8 cellular contexts compared by ENCODE assay signal in the genomic region with DNA sequence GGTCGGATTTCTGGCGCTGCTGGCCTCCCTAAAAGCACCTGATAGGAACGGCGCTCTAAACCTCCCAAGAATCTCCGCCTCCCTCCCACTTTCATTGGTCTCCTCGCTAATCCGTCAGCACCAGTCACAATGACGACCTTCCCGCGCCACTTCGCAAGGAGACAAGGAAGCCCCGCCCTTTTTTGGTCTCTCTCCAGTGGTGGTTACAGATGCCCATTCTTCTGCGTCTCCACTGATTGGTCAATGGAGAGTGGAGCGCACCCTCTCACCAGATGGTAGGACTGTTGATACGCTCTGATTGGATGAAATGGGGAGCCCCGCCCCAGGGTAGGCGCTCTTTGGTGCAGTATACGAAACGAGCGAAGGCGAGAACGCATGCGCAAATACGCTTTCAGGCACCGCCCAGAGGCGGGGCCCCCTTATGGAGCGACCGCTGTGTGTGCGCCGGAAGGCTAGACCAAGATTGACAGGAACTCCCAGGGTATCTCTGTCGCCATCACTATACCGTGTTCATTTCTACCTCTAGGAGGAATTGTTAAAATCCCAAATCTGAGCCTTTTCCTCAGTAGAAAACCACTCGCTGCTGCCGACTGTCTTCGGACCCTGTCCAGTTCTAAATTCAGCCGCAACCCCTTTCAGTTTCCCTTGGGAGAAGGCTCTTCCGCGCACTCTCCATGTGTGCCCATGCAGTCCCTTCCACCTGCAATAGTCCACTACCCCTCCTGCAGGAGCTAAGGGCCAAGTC. TPM values are rescaled to one million over a fixed set of nuclear protein-coding genes. Genes with fewer than 3 reads are reported as not detected.
A peak's percentile ranks its signal among the peaks of the same experiment; 100 is the strongest.
DNase-seq lines count a peak whose midpoint lies in the region; ATAC-seq and TF ChIP-seq lines count a peak whose summit lies in the region.

No MANE protein-coding gene starts in this region.

- H3K4me1 ChIP-seq in lung (ENCODE audit: control insufficient read depth in 2 of 2, insufficient read depth in 2 of 2, low read length in 2 of 2), result peaks cover 4 to 9% of the 10 kb centered on the region in 2 donors

- H3K9me3 ChIP-seq in lung (ENCODE audit: control insufficient read depth in 2 of 2, insufficient read depth in 1 of 2, low read length in 1 of 2), result no peaks in the 10 kb centered on the region

- H3K27ac ChIP-seq in lung (ENCODE audit: low read depth in 1 of 2, low read length in 1 of 2), result peak overlapping the region; percentile 97 to 100

- ATAC-seq in lung (ENCODE audit: insufficient read depth, low FRiP score), result peak; percentile 83

- TF ChIP-seq CTCF in GM20000 (IDR thresholded peaks at IDR 0.05; ENCODE audit: extremely low read depth, missing control alignments) (no peak), lung (IDR thresholded peaks at IDR 0.05; ENCODE audit: control extremely low read depth, extremely low read depth) (no peak)

- 0% methylated on average over 38 of the region's 38 CpGs for WGBS in lung, 2 donors

- peak overlapping the region; percentile 62 for H3K4me3 ChIP-seq in lung

- DNase-seq in COLO668 (lab: John Stamatoyannopoulos, UW; ENCODE audit: unreplicated experiment) (peak; percentile 100), GM20000 (ENCODE audit: low spot score) (peak; percentile 96), HS-5 (ENCODE audit: low read depth) (peak; percentile 99), NK-92 (lab: John Stamatoyannopoulos, UW; ENCODE audit: unreplicated experiment) (peak; percentile 100), lung (ENCODE audit: low spot score) (peak; percentile 100)
- DNase-seq in activated CD8-positive, alpha-beta memory T cell treated with anti-CD3 and anti-CD28 coated beads for 24 hours, result peak; percentile 97
- peak; percentile 100 for DNase-seq in effector CD8-positive, alpha-beta T cell (lab: John Stamatoyannopoulos, UW)
- DNase-seq in stimulated activated CD4-positive, alpha-beta T cell treated with anti-CD3 and anti-CD28 coated beads, TNF-alpha, amount 100 ng/mL, for 24 hours (ENCODE audit: low read depth in 3 of 3), result peak; percentile 94 to 99 (median 98)

- H3K27me3 ChIP-seq in lung (ENCODE audit: control insufficient read depth, insufficient read depth), result no peaks in the 10 kb centered on the region

- H3K36me3 ChIP-seq in lung (ENCODE audit: control insufficient read depth in 2 of 2, insufficient read depth in 2 of 2, low read length in 2 of 2), result peaks cover 15 to 18% of the 10 kb centered on the region in 2 donors

RNA-seq across cellular contexts. Expression of gene HNRNPL, which starts 0.6 kb away (rescaled TPM):
- 100 to 1,000 TPM; 233 to 298 TPM for total RNA-seq in lung
- polyA plus RNA-seq in lung, result 100 to 1,000 TPM; 169 to 185 TPM

RNA-seq across cellular contexts. Expression of gene ECH1, which starts 18.8 kb away (rescaled TPM):
- total RNA-seq in lung, result 100 to 1,000 TPM in 1 of 2 donors, 10 to 100 TPM in 1; 57.3 to 205 TPM
- polyA plus RNA-seq in lung, result 100 to 1,000 TPM; 202 to 274 TPM

RNA-seq across cellular contexts. Expression of gene RINL, which starts 27.7 kb away (rescaled TPM):
- total RNA-seq in lung, result 10 to 100 TPM in 1 of 2 donors, 1 to 10 TPM in 1; 7.0 to 17.0 TPM
- 10 to 100 TPM; 13.8 to 24.0 TPM for polyA plus RNA-seq in lung

RNA-seq across cellular contexts. Expression of gene LGALS4, which starts 37.7 kb away (rescaled TPM):
- 1 to 10 TPM; 1.7 to 3.5 TPM for total RNA-seq in lung
- 1 to 10 TPM in 1 of 2 donors, under 1 TPM in 1; 0.39 to 4.1 TPM for polyA plus RNA-seq in lung

RNA-seq across cellular contexts. Expression of gene SIRT2, which starts 49.0 kb away (rescaled TPM):
- 10 to 100 TPM; 50.4 to 54.8 TPM for total RNA-seq in lung
- polyA plus RNA-seq in lung, result 10 to 100 TPM; 35.5 to 46.7 TPM

Comparison
In these comparisons a context has a peak if more than half of its experiments do, and no peak if none do; other contexts are left out.
1. Peak in every context shown above with its lines: DNase-seq, ATAC-seq, H3K4me3 ChIP-seq and H3K27ac ChIP-seq.